In genomic region chr4:159029481-159029880, GRCh38 we compare ENCODE assay signal across 30 cellular contexts.
"Had no signal": no experiment of that assay in that cellular context is flagged by ENCODE, and none has a peak within 500 bp of the region (broad histone marks: within the 10 kb centered on the region; RNA-seq: fewer than 3 reads in every experiment).

No MANE protein-coding gene starts in this region.

- ATAC-seq: left colon; left lung; lower lobe of right lung; natural killer cell; right cardiac atrium; sciatic nerve; stimulated activated naive B cell treated with anti-CD40 and anti-IgM and Interleukin-4, amounts not matched to agents 10 μg/mL and 1 μg/mL and 100 μg/mL, for 72 hours; upper lobe of right lung had no signal

- H3K27me3 ChIP-seq: left lung, ovary, suprapubic skin, tibial artery, upper lobe of right lung had no signal

- H3K4me1 Mint-ChIP-seq: mesothelial cell of epicardium, natural killer cell, nephron progenitor cell had no signal

- H3K36me3 ChIP-seq: left lung, lower lobe of right lung, ovary, suprapubic skin, thoracic aorta, tibial artery, upper lobe of right lung had no signal

- H3K27me3 Mint-ChIP-seq: progenitor cell of endocrine pancreas had no signal

- H3K9me3 ChIP-seq: left lung, lower lobe of right lung, ovary, suprapubic skin, thoracic aorta, tibial artery, upper lobe of right lung had no signal

- DNase-seq: hippocampal formation; immature natural killer cell; kidney; left colon; left lung; lower lobe of right lung; mesendoderm; naive B cell; natural killer cell; nephron progenitor cell; ovary; retina; right cardiac atrium; stimulated activated CD4-positive, alpha-beta T cell treated with anti-CD3 and anti-CD28 coated beads, Interleukin-12 subunit alpha, Interleukin-12 subunit beta, amount 100 ng/mL, for 4 hours; stimulated activated CD4-positive, alpha-beta T cell treated with anti-CD3 and anti-CD28 coated beads, Interleukin-15, amount 100 ng/mL, for 24 hours; stimulated activated CD4-positive, alpha-beta T cell treated with anti-CD3 and anti-CD28 coated beads, Interleukin-2, amount 100 ng/mL, for 24 hours; stimulated activated CD4-positive, alpha-beta T cell treated with anti-CD3 and anti-CD28 coated beads, Interleukin-4, amount 100 ng/mL, for 1 hour; stimulated activated naive B cell treated with anti-CD40 and anti-IgM and Interleukin-4, amounts not matched to agents 10 μg/mL and 1 μg/mL and 100 μg/mL, for 72 hours; tibial artery; trophoblast cell; upper lobe of right lung had no signal

- H3K36me3 Mint-ChIP-seq: immature natural killer cell; mesothelial cell of epicardium; naive B cell; natural killer cell; stimulated activated naive B cell treated with anti-CD40 and anti-IgM and Interleukin-4, amounts not matched to agents 10 μg/mL and 1 μg/mL and 100 μg/mL, for 72 hours had no signal

- H3K4me3 ChIP-seq: left lung, lower lobe of right lung, ovary, skin epidermis, suprapubic skin, thoracic aorta, tibial artery, upper lobe of right lung had no signal

- FAIRE-seq: islet of Langerhans, urothelium cell line had no signal

- H3K27ac Mint-ChIP-seq: immature natural killer cell; mesothelial cell of epicardium; naive B cell; natural killer cell; nephron progenitor cell; progenitor cell of endocrine pancreas; stimulated activated naive B cell treated with anti-CD40 and anti-IgM and Interleukin-4, amounts not matched to agents 10 μg/mL and 1 μg/mL and 100 μg/mL, for 72 hours; stimulated activated naive CD8-positive, alpha-beta T cell treated with anti-CD3 and anti-CD28 coated beads, Interleukin-15, Interleukin-2, amounts not matched to agents 100 ng/mL and 50 ng/mL, for 24 hours had no signal

- H3K4me1 ChIP-seq: left lung, suprapubic skin, upper lobe of right lung had no signal

- H3K27ac ChIP-seq: left lung, lower lobe of right lung, ovary, skin epidermis, suprapubic skin, thoracic aorta, tibial artery, upper lobe of right lung had no signal

- H3K4me3 Mint-ChIP-seq: immature natural killer cell; mesothelial cell of epicardium; naive B cell; natural killer cell; nephron progenitor cell; stimulated activated naive B cell treated with anti-CD40 and anti-IgM and Interleukin-4, amounts not matched to agents 10 μg/mL and 1 μg/mL and 100 μg/mL, for 72 hours; stimulated activated naive CD8-positive, alpha-beta T cell treated with anti-CD3 and anti-CD28 coated beads, Interleukin-15, Interleukin-2, amounts not matched to agents 100 ng/mL and 50 ng/mL, for 24 hours had no signal

- H3K9me3 Mint-ChIP-seq: immature natural killer cell; mesothelial cell of epicardium; naive B cell; natural killer cell; nephron progenitor cell; stimulated activated naive B cell treated with anti-CD40 and anti-IgM and Interleukin-4, amounts not matched to agents 10 μg/mL and 1 μg/mL and 100 μg/mL, for 72 hours; stimulated activated naive CD8-positive, alpha-beta T cell treated with anti-CD3 and anti-CD28 coated beads, Interleukin-15, Interleukin-2, amounts not matched to agents 100 ng/mL and 50 ng/mL, for 24 hours had no signal
